12 cellular contexts compared by ENCODE assay signal in genomic region chr3:190338717-190339116, GRCh38. TPM values are rescaled to one million over a fixed set of nuclear protein-coding genes. Genes with fewer than 3 reads are reported as not detected.
A peak's percentile ranks its signal among the peaks of the same experiment; 100 is the strongest.
DNase-seq lines count a peak whose midpoint lies in the region; ATAC-seq, FAIRE-seq and TF ChIP-seq lines count a peak whose summit lies in the region.
"Had no signal": no experiment of that assay in that cellular context is flagged by ENCODE, and none has a peak within 500 bp of the region (broad histone marks: within the 10 kb centered on the region; RNA-seq: fewer than 3 reads in every experiment).

No MANE protein-coding gene starts in this region.

- no peak overlapping the region for H3K4me3 Mint-ChIP-seq in naive thymus-derived CD8-positive, alpha-beta T cell
- H3K4me3 Mint-ChIP-seq in neural progenitor cell: no peak overlapping the region
- H3K4me3 Mint-ChIP-seq: activated T-cell treated with anti-CD3 and anti-CD28 coated beads, Interleukin-2, amount 50 U/mL, for 72 hours had no signal

- no peak for TF ChIP-seq CTCF in fibroblast of the aortic adventitia (IDR thresholded peaks at IDR 0.05; ENCODE audit: insufficient read depth, low read length)
- TF ChIP-seq CTCF in thyroid gland (IDR thresholded peaks at IDR 0.05): peak in 1 of 6 experiments; percentile 14
- TF ChIP-seq CTCF in neural progenitor cell (IDR thresholded peaks at IDR 0.05): no peak

- H3K9me3 ChIP-seq in thyroid gland (no peaks in the 10 kb centered on the region), neural progenitor cell (ENCODE audit: low read depth) (no peaks in the 10 kb centered on the region)
- H3K9me3 ChIP-seq: prostate gland had no signal

- H3K79me2 ChIP-seq in neural progenitor cell (ENCODE audit: low read depth): no peaks in the 10 kb centered on the region

- DNase-seq in NOMO-1 treated with DMSO at 0.1 percent for 48 hours (lab: John Stamatoyannopoulos, UW; ENCODE audit: unreplicated experiment) (peak; percentile 25), NOMO-1 treated with dmso at 0.1 percent for 144 hours (lab: John Stamatoyannopoulos, UW; ENCODE audit: unreplicated experiment) (no peak), RCC 7860 (ENCODE audit: low spot score) (peak; percentile 59), fibroblast of the aortic adventitia (ENCODE audit: low read depth) (peak; percentile 31), thyroid gland (peak; percentile 77 to 79), neural progenitor cell (ENCODE audit: low spot score) (no peak), GM19239 (ENCODE audit: insufficient read length, low spot score) (no peak)
- no peak for DNase-seq in naive thymus-derived CD8-positive, alpha-beta T cell
- DNase-seq: activated T-cell treated with anti-CD3 and anti-CD28 coated beads, Interleukin-2, amount 50 U/mL, for 72 hours; DND-41 had no signal

- H3K27ac Mint-ChIP-seq in naive thymus-derived CD8-positive, alpha-beta T cell: no peak overlapping the region
- no peak overlapping the region for H3K27ac Mint-ChIP-seq in neural progenitor cell
- H3K27ac Mint-ChIP-seq: activated T-cell treated with anti-CD3 and anti-CD28 coated beads, Interleukin-2, amount 50 U/mL, for 72 hours had no signal

- ATAC-seq in naive thymus-derived CD8-positive, alpha-beta T cell: no peak

- no peaks in the 10 kb centered on the region for H3F3A ChIP-seq in neural progenitor cell (ENCODE audit: low read depth)

- H3K36me3 Mint-ChIP-seq in naive thymus-derived CD8-positive, alpha-beta T cell: no peaks in the 10 kb centered on the region
- no peaks in the 10 kb centered on the region for H3K36me3 Mint-ChIP-seq in neural progenitor cell

- POLR2A ChIA-PET in naive thymus-derived CD8-positive, alpha-beta T cell (lab: Charles Lee): no interaction called here

- no peaks in the 10 kb centered on the region for H3K36me3 ChIP-seq in thyroid gland
- H3K36me3 ChIP-seq in neural progenitor cell: peaks cover 3% of the 10 kb centered on the region
- H3K36me3 ChIP-seq: prostate gland had no signal

- H3K27me3 ChIP-seq in thyroid gland: no peaks in the 10 kb centered on the region
- no peaks in the 10 kb centered on the region for H3K27me3 ChIP-seq in neural progenitor cell

- no peak overlapping the region for H3K9ac ChIP-seq in neural progenitor cell

- no peaks in the 10 kb centered on the region for H4K20me1 ChIP-seq in neural progenitor cell (ENCODE audit: low read depth)

- H3K4me1 ChIP-seq in thyroid gland (peaks cover 3 to 10% of the 10 kb centered on the region in 2 donors), neural progenitor cell (no peaks in the 10 kb centered on the region)
- H3K4me1 ChIP-seq: prostate gland had no signal

- no peak for FAIRE-seq in RCC 7860 (lab: Jason Lieb, UNC)
- no peak for FAIRE-seq in GM19239 (lab: Jason Lieb, UNC)

- TF ChIP-seq POLR2A in thyroid gland (IDR thresholded peaks at IDR 0.05): no peak

- H3K27me3 Mint-ChIP-seq in naive thymus-derived CD8-positive, alpha-beta T cell: peaks cover 3 to 20% (median 6%) of the 10 kb centered on the region in 5 donors
- no peaks in the 10 kb centered on the region for H3K27me3 Mint-ChIP-seq in neural progenitor cell (ENCODE audit: insufficient read depth, low read depth)

- H3K4me2 ChIP-seq in neural progenitor cell: no peak overlapping the region

- no peak overlapping the region for H2AFZ ChIP-seq in neural progenitor cell (replicated peaks)

- intact Hi-C loops in thyroid gland (cut with DNase I): no loop called here

- H3K9me3 Mint-ChIP-seq in naive thymus-derived CD8-positive, alpha-beta T cell: peaks cover 0 to 10% (median 0%) of the 10 kb centered on the region in 9 donors
- peaks cover 16% of the 10 kb centered on the region for H3K9me3 Mint-ChIP-seq in neural progenitor cell

- H3K27ac ChIP-seq in thyroid gland: peak overlapping the region in 1 of 3 donors; percentile 46
- no peak overlapping the region for H3K27ac ChIP-seq in neural progenitor cell
- H3K27ac ChIP-seq: prostate gland, VCaP had no signal

- H3K4me1 Mint-ChIP-seq in naive thymus-derived CD8-positive, alpha-beta T cell: peaks cover 0 to 6% (median 0%) of the 10 kb centered on the region in 4 donors
- H3K4me1 Mint-ChIP-seq in neural progenitor cell: no peaks in the 10 kb centered on the region

- H3K4me3 ChIP-seq in fibroblast of the aortic adventitia (ENCODE audit: low read depth, low read length) (no peak overlapping the region), thyroid gland (replicated peaks in 1 of 3) (no peak overlapping the region), neural progenitor cell (no peak overlapping the region)
- H3K4me3 ChIP-seq: prostate gland had no signal

RNA-seq across cellular contexts. Expression of gene CLDN1, which starts 16.5 kb away (rescaled TPM):
- total RNA-seq in fibroblast of the aortic adventitia (ENCODE audit: low replicate concordance): 0.18 and 1.3 TPM in 2 replicates
- 10 to 100 TPM in 2 of 4 donors, 1 to 10 TPM in 2; 5.1 to 29.2 (median 8.5) TPM for total RNA-seq in thyroid gland
- total RNA-seq in naive thymus-derived CD8-positive, alpha-beta T cell: not detected
- not detected for polyA plus RNA-seq in naive thymus-derived CD8-positive, alpha-beta T cell
- 0.24 and 0.34 TPM in 2 replicates for total RNA-seq in neural progenitor cell (ENCODE audit: low replicate concordance)

RNA-seq across cellular contexts. Expression of gene CLDN16, which starts 49.2 kb away (rescaled TPM):
- 0.09 TPM in 1 of 2 replicates, not detected in the other for total RNA-seq in fibroblast of the aortic adventitia (ENCODE audit: low replicate concordance)
- total RNA-seq in thyroid gland: 1 to 10 TPM in 1 of 4 donors, under 1 TPM in 3; 0.27 to 3.3 (median 0.47) TPM
- total RNA-seq in naive thymus-derived CD8-positive, alpha-beta T cell: not detected
- polyA plus RNA-seq in naive thymus-derived CD8-positive, alpha-beta T cell: not detected
- total RNA-seq in neural progenitor cell (ENCODE audit: low replicate concordance): not detected in 2 replicates

Comparison
In these comparisons a context has a peak if more than half of its experiments do, and no peak if none do; other contexts are left out.
1. DNase-seq: peak in NOMO-1 treated with DMSO at 0.1 percent for 48 hours (single experiment), RCC 7860 (single experiment), fibroblast of the aortic adventitia (single experiment) and thyroid gland (2 of 2); none in NOMO-1 treated with dmso at 0.1 percent for 144 hours (single experiment), naive thymus-derived CD8-positive, alpha-beta T cell (0 of 10), neural progenitor cell (single experiment) and GM19239 (single experiment).